ENCODE assay signal across 24 cellular contexts in the genomic region with DNA sequence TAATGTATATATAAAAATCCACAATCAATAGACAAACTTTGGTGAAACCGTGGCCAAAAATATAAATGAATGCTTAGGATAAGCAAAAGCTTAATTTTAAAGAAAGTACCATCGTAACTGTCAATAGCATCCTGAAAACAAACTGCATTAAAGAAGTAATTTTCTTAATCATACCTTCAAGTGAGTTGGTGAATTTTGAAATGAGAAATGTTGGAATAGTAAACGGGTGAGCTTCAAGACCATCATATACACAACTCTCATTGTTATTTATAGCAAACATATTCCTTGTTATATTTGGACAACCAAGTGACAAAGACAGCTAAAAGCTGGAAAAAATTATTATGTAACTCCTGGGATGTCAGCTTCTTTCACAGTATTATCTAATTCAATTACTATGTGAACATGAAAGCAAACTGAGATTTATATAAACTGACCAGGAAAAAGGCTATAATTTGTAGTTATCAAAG. TPM values are rescaled to one million over a fixed set of nuclear protein-coding genes. Genes with fewer than 3 reads are reported as not detected.
DNase-seq lines count a peak whose midpoint lies in the region; ATAC-seq and TF ChIP-seq lines count a peak whose summit lies in the region.
"Had no signal": no experiment of that assay in that cellular context is flagged by ENCODE, and none has a peak within 500 bp of the region (broad histone marks: within the 10 kb centered on the region; RNA-seq: fewer than 3 reads in every experiment).

No MANE protein-coding gene starts in this region.

- DNase-seq in DND-41 (no peak), RWPE1 (ENCODE audit: low spot score) (no peak), endodermal cell (no peak), sciatic nerve (ENCODE audit: low spot score) (no peak), HEK293T (ENCODE audit: extremely low spot score) (no peak), spleen (no peak)

- H3K9me3 ChIP-seq in DND-41 (ENCODE audit: insufficient read depth, low read length, severe bottlenecking) (no peaks in the 10 kb centered on the region), endodermal cell (ENCODE audit: control insufficient read depth, low read length) (no peaks in the 10 kb centered on the region), spleen (peaks cover 0 to 12% (median 0%) of the 10 kb centered on the region in 8 donors)
- H3K9me3 ChIP-seq: ascending aorta, HAP-1, SK-N-SH, upper lobe of left lung had no signal

- H3K27ac ChIP-seq in DND-41 (ENCODE audit: low read length) (no peak overlapping the region), RWPE1 (no peak overlapping the region), endodermal cell (ENCODE audit: low read depth, low read length) (no peak overlapping the region), spleen (no peak overlapping the region)
- H3K27ac ChIP-seq: ascending aorta, HL-60, KMS-11, upper lobe of left lung had no signal

- intact Hi-C loops in sciatic nerve (cut with DNase I) (no loop called here), spleen (cut with DNase I; ENCODE audit: low total_unique reads) (loop anchor here (5.0 to 10.0 kb wide), 3 partner anchors 433 to 1243 kb away; no protein-coding TSS in a partner anchor)

- no peak overlapping the region for H2AFZ ChIP-seq in DND-41 (ENCODE audit: low read depth, low read length)

- no peaks in the 10 kb centered on the region for H4K20me1 ChIP-seq in DND-41 (ENCODE audit: insufficient read depth, low read length)

- TF ChIP-seq CTCF in DND-41 (IDR thresholded peaks at IDR 0.05; ENCODE audit: borderline replicate concordance, extremely low read depth, low read length, poor library complexity, severe bottlenecking) (no peak), RWPE1 (conservative IDR thresholded peaks at IDR 0.05; ENCODE audit: low read depth) (peak; percentile 40), endodermal cell (conservative IDR thresholded peaks at IDR 0.05) (peak; percentile 16), spleen (IDR thresholded peaks at IDR 0.05 in 8 of 11, conservative IDR thresholded peaks at IDR 0.05 in 3 of 11) (peak in 1 of 11 experiments; percentile 19)

- H3K4me1 Mint-ChIP-seq in endodermal cell, result peaks cover 1% of the 10 kb centered on the region
- H3K4me1 Mint-ChIP-seq: nephron had no signal

- ATAC-seq in DND-41 (ENCODE audit: insufficient read depth, low read depth) (peak; percentile 17; the same call in 1 of the 3 replicates), sciatic nerve (peak; percentile 17), GM19455 (IDR thresholded peaks at IDR 0.05; ENCODE audit: unreplicated experiment) (no peak)

- H3K4me1 ChIP-seq in DND-41 (ENCODE audit: insufficient read depth, low read length) (peaks cover 19% of the 10 kb centered on the region), endodermal cell (ENCODE audit: control insufficient read depth, insufficient read depth, low read length) (no peaks in the 10 kb centered on the region), spleen (peaks cover 0 to 8% (median 0%) of the 10 kb centered on the region in 6 donors)
- H3K4me1 ChIP-seq: ascending aorta had no signal

- H3K4me2 ChIP-seq in DND-41 (ENCODE audit: insufficient read depth, low read length), result no peak overlapping the region
- H3K4me2 ChIP-seq: KMS-11, SK-N-SH had no signal

- TF ChIP-seq POLR2A in spleen (IDR thresholded peaks at IDR 0.05), result no peak

- WGBS in endodermal cell (ENCODE audit: insufficient coverage in 1 of 2, insufficient read length in 1 of 2), 2 experiments, result 36% methylated on average over 3 of the region's 3 CpGs; no CpG with 5 or more reads in 1 of the 2 experiments
- WGBS in spleen, 5 donors, result 29 to 38% (median 34%) methylated on average over 3 of the region's 3 CpGs

- no peak overlapping the region for H3K4me3 Mint-ChIP-seq in endodermal cell
- H3K4me3 Mint-ChIP-seq: activated CD8-positive, alpha-beta T cell treated with anti-CD3 and anti-CD28 coated beads, Interleukin-2, amount 10 ng/mL, durations not matched to agents 7 days and 5 days; activated naive CD8-positive, alpha-beta T cell treated with anti-CD3 and anti-CD28 coated beads for 36 hours; nephron; T-helper 17 cell had no signal

- H3K27me3 Mint-ChIP-seq in endodermal cell (ENCODE audit: insufficient read depth), result no peaks in the 10 kb centered on the region

- no peaks in the 10 kb centered on the region for H3K79me2 ChIP-seq in DND-41 (ENCODE audit: insufficient read depth, low read length)

- H3K27ac Mint-ChIP-seq in endodermal cell, result no peak overlapping the region
- H3K27ac Mint-ChIP-seq: activated CD8-positive, alpha-beta T cell treated with anti-CD3 and anti-CD28 coated beads, Interleukin-2, amount 10 ng/mL, durations not matched to agents 7 days and 5 days; activated naive CD8-positive, alpha-beta T cell treated with anti-CD3 and anti-CD28 coated beads for 36 hours; activated T-helper 2 cell treated with anti-CD3 and anti-CD28 coated beads, Interferon-gamma antibody, Interleukin-2, Interleukin-4, amounts not matched to agents 10 μg/mL and 5 μg/mL and 100 μg/mL, durations not matched to agents 14 hours and 24 hours and 36 hours; nephron; T-helper 17 cell had no signal

- POLR2A ChIA-PET in RWPE1 (lab: Yijun Ruan, JAX; ENCODE audit: low non-redundant PET), result no interaction called here
- POLR2A ChIA-PET in HEK293T (lab: Yijun Ruan, JAX), result no interaction called here

- CTCF ChIA-PET in RWPE1 (lab: Yijun Ruan, JAX), result interaction anchor here (1.0 to 1.1 kb wide), 2 partner anchors 557 to 636 kb away, joined by 3 to 4 read pairs; no protein-coding TSS in a partner anchor
- CTCF ChIA-PET in HEK293T (lab: Yijun Ruan, JAX), result interaction anchor here (0.7 to 1.0 kb wide), 4 partner anchors 630 to 1462 kb away, joined by 3 to 5 read pairs (median 3); no protein-coding TSS in a partner anchor

- H3K9me3 Mint-ChIP-seq in endodermal cell, result peaks cover 11% of the 10 kb centered on the region
- H3K9me3 Mint-ChIP-seq: activated naive CD8-positive, alpha-beta T cell treated with anti-CD3 and anti-CD28 coated beads for 36 hours; activated T-helper 2 cell treated with anti-CD3 and anti-CD28 coated beads, Interferon-gamma antibody, Interleukin-2, Interleukin-4, amounts not matched to agents 10 μg/mL and 5 μg/mL and 100 μg/mL, durations not matched to agents 14 hours and 24 hours and 36 hours; nephron had no signal

- H3K36me3 Mint-ChIP-seq in endodermal cell (ENCODE audit: low read depth), result no peaks in the 10 kb centered on the region
- H3K36me3 Mint-ChIP-seq: activated naive CD8-positive, alpha-beta T cell treated with anti-CD3 and anti-CD28 coated beads for 36 hours had no signal

- H3K4me3 ChIP-seq in DND-41 (ENCODE audit: low read depth in 1 of 2, low read length in 2 of 2) (no peak overlapping the region), endodermal cell (ENCODE audit: low read length) (no peak overlapping the region), spleen (no peak overlapping the region)
- H3K4me3 ChIP-seq: ascending aorta, HAP-1, upper lobe of left lung had no signal

- no peaks in the 10 kb centered on the region for H3K36me3 ChIP-seq in DND-41 (ENCODE audit: insufficient read depth, low read length)
- no peaks in the 10 kb centered on the region for H3K36me3 ChIP-seq in endodermal cell (ENCODE audit: control insufficient read depth, insufficient read depth, low read length)
- no peaks in the 10 kb centered on the region for H3K36me3 ChIP-seq in spleen
- H3K36me3 ChIP-seq: ascending aorta, HAP-1, upper lobe of left lung had no signal

- no peak overlapping the region for H3K9ac ChIP-seq in DND-41 (ENCODE audit: low read depth, low read length)
- no peak overlapping the region for H3K9ac ChIP-seq in endodermal cell (ENCODE audit: extremely low read depth, low read length, poor library complexity, severe bottlenecking)
- H3K9ac ChIP-seq: KMS-11, SK-N-SH had no signal

- H3K27me3 ChIP-seq in DND-41 (ENCODE audit: insufficient read depth, low read length, poor library complexity), result no peaks in the 10 kb centered on the region
- no peaks in the 10 kb centered on the region for H3K27me3 ChIP-seq in endodermal cell (ENCODE audit: control insufficient read depth, insufficient read depth, low read length, poor library complexity, severe bottlenecking)
- no peaks in the 10 kb centered on the region for H3K27me3 ChIP-seq in spleen (replicated peaks in 1 of 7)
- H3K27me3 ChIP-seq: ascending aorta, upper lobe of left lung had no signal

TF ChIP-seq in HEK293T, 16 proteins besides CTCF, POLR2A, EP300 and RAD21:
- TF ChIP-seq CTBP1 (IDR thresholded peaks at IDR 0.05; ENCODE audit: borderline replicate concordance), result no peak
- TF ChIP-seq LEF1 (IDR thresholded peaks at IDR 0.05; ENCODE audit: borderline replicate concordance), result no peak
- TF ChIP-seq, protein P1, sequence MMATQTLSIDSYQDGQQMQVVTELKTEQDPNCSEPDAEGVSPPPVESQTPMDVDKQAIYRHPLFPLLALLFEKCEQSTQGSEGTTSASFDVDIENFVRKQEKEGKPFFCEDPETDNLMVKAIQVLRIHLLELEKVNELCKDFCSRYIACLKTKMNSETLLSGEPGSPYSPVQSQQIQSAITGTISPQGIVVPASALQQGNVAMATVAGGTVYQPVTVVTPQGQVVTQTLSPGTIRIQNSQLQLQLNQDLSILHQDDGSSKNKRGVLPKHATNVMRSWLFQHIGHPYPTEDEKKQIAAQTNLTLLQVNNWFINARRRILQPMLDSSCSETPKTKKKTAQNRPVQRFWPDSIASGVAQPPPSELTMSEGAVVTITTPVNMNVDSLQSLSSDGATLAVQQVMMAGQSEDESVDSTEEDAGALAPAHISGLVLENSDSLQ (IDR thresholded peaks at IDR 0.05), result no peak
- TF ChIP-seq HDGF (IDR thresholded peaks at IDR 0.05; ENCODE audit: borderline replicate concordance), result no peak
- TF ChIP-seq ZNF384 (IDR thresholded peaks at IDR 0.05), result no peak
- no peak for TF ChIP-seq SUZ12 (IDR thresholded peaks at IDR 0.05)
- TF ChIP-seq NFRKB (IDR thresholded peaks at IDR 0.05), result no peak
- TF ChIP-seq BHLHE40 (IDR thresholded peaks at IDR 0.05; ENCODE audit: borderline replicate concordance), result no peak
- TF ChIP-seq SP1 (IDR thresholded peaks at IDR 0.05), result no peak
- no peak for TF ChIP-seq FOXK2 (IDR thresholded peaks at IDR 0.05)
- TF ChIP-seq ELF4 (IDR thresholded peaks at IDR 0.05), result no peak
- no peak for TF ChIP-seq L3MBTL2 (conservative IDR thresholded peaks at IDR 0.05)
- no peak for TF ChIP-seq FOXM1 (IDR thresholded peaks at IDR 0.05; ENCODE audit: borderline replicate concordance)
- no peak for TF ChIP-seq TARDBP (IDR thresholded peaks at IDR 0.05)
- TF ChIP-seq FOXA1 (IDR thresholded peaks at IDR 0.05), result no peak
- no peak for TF ChIP-seq ARNT (IDR thresholded peaks at IDR 0.05)

RNA-seq across cellular contexts. Expression of a gene that starts 3.7 kb away (rescaled TPM):
- not detected for total RNA-seq in endodermal cell
- 0.43 TPM for polyA plus RNA-seq in endodermal cell (2013, experiment 1 of 2)
- 0.12 TPM for polyA plus RNA-seq in endodermal cell (2013, experiment 2 of 2)
- total RNA-seq in sciatic nerve, result not detected
- total RNA-seq in spleen, result under 1 TPM in 3 of 7 donors, not detected in 4; 0.30 to 0.51 (median 0.32) TPM
- polyA plus RNA-seq in spleen, result under 1 TPM in 2 of 3 donors, not detected in 1; 0.04 to 0.14 TPM
- total RNA-seq: activated CD8-positive, alpha-beta T cell treated with anti-CD3 and anti-CD28 coated beads, Interleukin-2, amount 10 ng/mL, durations not matched to agents 7 days and 5 days; activated naive CD8-positive, alpha-beta T cell treated with anti-CD3 and anti-CD28 coated beads for 36 hours; activated T-helper 2 cell treated with anti-CD3 and anti-CD28 coated beads, Interferon-gamma antibody, Interleukin-2, Interleukin-4, amounts not matched to agents 10 μg/mL and 5 μg/mL and 100 μg/mL, durations not matched to agents 14 hours and 24 hours and 36 hours; ascending aorta; cardiac septum; dermis microvascular lymphatic vessel endothelial cell; osteocyte; right cardiac atrium; subcutaneous adipose tissue; T-helper 17 cell; upper lobe of left lung had no signal
- polyA plus RNA-seq: keratinocyte, right cardiac atrium, SK-N-SH had no signal
